1 cellular context compared by ENCODE assay signal in genomic region chr1:204506969-204507316, GRCh38.
TF ChIP-seq lines count a peak whose summit lies in the region.

No MANE protein-coding gene starts in this region.

TF ChIP-seq in HepG2, 621 proteins besides CTCF, POLR2A, EP300 and RAD21 (continued from another document and continues in another):
- TF ChIP-seq HMGXB4 (CRISPR knock-in tag; IDR thresholded peaks at IDR 0.05; ENCODE audit: borderline replicate concordance in 1 of 2, low read depth in 1 of 2) (peak; percentile 94 to 98), ZKSCAN1 (IDR thresholded peaks at IDR 0.05; ENCODE audit: low read length) (0 out of 2 replicates have a peak, but pooled peaks have one; percentile 53), ZSCAN12 (CRISPR knock-in tag; IDR thresholded peaks at IDR 0.05) (no peak), SP140L (CRISPR knock-in tag; IDR thresholded peaks at IDR 0.05; ENCODE audit: borderline replicate concordance) (peak; percentile 82; the same call in 1 of the 2 replicates), WIZ (CRISPR knock-in tag; IDR thresholded peaks at IDR 0.05) (no peak), SALL1 (CRISPR knock-in tag; IDR thresholded peaks at IDR 0.05) (peak; percentile 40; the same call in 1 of the 2 replicates), GATA4 (IDR thresholded peaks at IDR 0.05; ENCODE audit: borderline replicate concordance, low read depth) (no peak), SAP130 (CRISPR knock-in tag; IDR thresholded peaks at IDR 0.05; ENCODE audit: low read depth) (peak; percentile 62), ZNF577 (CRISPR knock-in tag; IDR thresholded peaks at IDR 0.05; ENCODE audit: borderline replicate concordance, low read depth) (no peak), ZNF674 (CRISPR knock-in tag; IDR thresholded peaks at IDR 0.05; ENCODE audit: low read depth) (no peak), RBM39 (IDR thresholded peaks at IDR 0.05; ENCODE audit: low read depth, low read length, poor library complexity, severe bottlenecking) (no peak), ZNF337 (CRISPR knock-in tag; IDR thresholded peaks at IDR 0.05; ENCODE audit: borderline replicate concordance, low read depth) (peak; percentile 40; the same call in 1 of the 2 replicates), MLLT10 (CRISPR knock-in tag; IDR thresholded peaks at IDR 0.05) (no peak), FOXJ3 (CRISPR knock-in tag; IDR thresholded peaks at IDR 0.05; ENCODE audit: borderline replicate concordance) (no peak), FOSL2 (CRISPR knock-in tag; IDR thresholded peaks at IDR 0.05) (peak; percentile 70), HOMEZ (CRISPR knock-in tag; IDR thresholded peaks at IDR 0.05; ENCODE audit: low read depth) (peak; percentile 40; the same call in 1 of the 2 replicates), XRCC5 (optimal IDR thresholded peaks at IDR 0.05; ENCODE audit: low read length) (no peak), MAZ (IDR thresholded peaks at IDR 0.05; ENCODE audit: borderline replicate concordance, low read depth, low read length) (no peak), MAZ (CRISPR knock-in tag; IDR thresholded peaks at IDR 0.05; ENCODE audit: low read depth) (peak; percentile 44; the same call in 1 of the 2 replicates), YEATS4 (CRISPR knock-in tag; IDR thresholded peaks at IDR 0.05; ENCODE audit: borderline replicate concordance) (no peak), NR2F1 (CRISPR knock-in tag; IDR thresholded peaks at IDR 0.05) (no peak; a peak in 1 of 4 replicates), CREB1 (IDR thresholded peaks at IDR 0.05) (no peak), CREB1 (CRISPR knock-in tag; IDR thresholded peaks at IDR 0.05) (peak; percentile 59; the same call in 1 of the 2 replicates), KLF9 (CRISPR knock-in tag; IDR thresholded peaks at IDR 0.05; ENCODE audit: low read depth) (peak; percentile 37; the same call in 1 of the 2 replicates), CBX5 (CRISPR knock-in tag; IDR thresholded peaks at IDR 0.05; ENCODE audit: borderline replicate concordance) (peak; percentile 76), CC2D1A (CRISPR knock-in tag; IDR thresholded peaks at IDR 0.05) (no peak), THRA (CRISPR knock-in tag; IDR thresholded peaks at IDR 0.05; ENCODE audit: borderline replicate concordance) (peak; percentile 59; the same call in 1 of the 2 replicates), SMAD3 (CRISPR knock-in tag; IDR thresholded peaks at IDR 0.05) (peak; percentile 81; the same call in 1 of the 2 replicates), GFI1 (CRISPR knock-in tag; IDR thresholded peaks at IDR 0.05; ENCODE audit: borderline replicate concordance) (no peak), ZNF792 (CRISPR knock-in tag; IDR thresholded peaks at IDR 0.05) (peak; percentile 66; the same call in 1 of the 2 replicates), KAT8 (CRISPR knock-in tag; IDR thresholded peaks at IDR 0.05) (peak; percentile 64), SRF (IDR thresholded peaks at IDR 0.05; ENCODE audit: low read depth, low read length) (no peak), ZNF432 (CRISPR knock-in tag; IDR thresholded peaks at IDR 0.05; ENCODE audit: borderline replicate concordance) (no peak), ARID3A (IDR thresholded peaks at IDR 0.05; ENCODE audit: low read depth, low read length) (no peak), CBX1 (IDR thresholded peaks at IDR 0.05; ENCODE audit: low read depth) (no peak), ZNF234 (CRISPR knock-in tag; conservative IDR thresholded peaks at IDR 0.05) (no peak; the same call in 1 of the 2 replicates), MEIS2 (CRISPR knock-in tag; IDR thresholded peaks at IDR 0.05) (no peak), U2AF1 (optimal IDR thresholded peaks at IDR 0.05; ENCODE audit: low read depth, low read length) (no peak), CCDC6 (CRISPR knock-in tag; IDR thresholded peaks at IDR 0.05) (no peak), ZNF816 (CRISPR knock-in tag; IDR thresholded peaks at IDR 0.05; ENCODE audit: borderline replicate concordance) (peak; percentile 79; the same call in 1 of the 2 replicates), ZNF441 (CRISPR knock-in tag; IDR thresholded peaks at IDR 0.05; ENCODE audit: borderline replicate concordance) (0 out of 2 replicates have a peak, but pooled peaks have one; percentile 33), ZNF501 (CRISPR knock-in tag; IDR thresholded peaks at IDR 0.05) (no peak), ARID2 (CRISPR knock-in tag; IDR thresholded peaks at IDR 0.05; ENCODE audit: borderline replicate concordance) (no peak), MAFG (CRISPR knock-in tag; IDR thresholded peaks at IDR 0.05) (no peak), ZKSCAN5 (CRISPR knock-in tag; IDR thresholded peaks at IDR 0.05) (no peak)
- TF ChIP-seq, protein P1, sequence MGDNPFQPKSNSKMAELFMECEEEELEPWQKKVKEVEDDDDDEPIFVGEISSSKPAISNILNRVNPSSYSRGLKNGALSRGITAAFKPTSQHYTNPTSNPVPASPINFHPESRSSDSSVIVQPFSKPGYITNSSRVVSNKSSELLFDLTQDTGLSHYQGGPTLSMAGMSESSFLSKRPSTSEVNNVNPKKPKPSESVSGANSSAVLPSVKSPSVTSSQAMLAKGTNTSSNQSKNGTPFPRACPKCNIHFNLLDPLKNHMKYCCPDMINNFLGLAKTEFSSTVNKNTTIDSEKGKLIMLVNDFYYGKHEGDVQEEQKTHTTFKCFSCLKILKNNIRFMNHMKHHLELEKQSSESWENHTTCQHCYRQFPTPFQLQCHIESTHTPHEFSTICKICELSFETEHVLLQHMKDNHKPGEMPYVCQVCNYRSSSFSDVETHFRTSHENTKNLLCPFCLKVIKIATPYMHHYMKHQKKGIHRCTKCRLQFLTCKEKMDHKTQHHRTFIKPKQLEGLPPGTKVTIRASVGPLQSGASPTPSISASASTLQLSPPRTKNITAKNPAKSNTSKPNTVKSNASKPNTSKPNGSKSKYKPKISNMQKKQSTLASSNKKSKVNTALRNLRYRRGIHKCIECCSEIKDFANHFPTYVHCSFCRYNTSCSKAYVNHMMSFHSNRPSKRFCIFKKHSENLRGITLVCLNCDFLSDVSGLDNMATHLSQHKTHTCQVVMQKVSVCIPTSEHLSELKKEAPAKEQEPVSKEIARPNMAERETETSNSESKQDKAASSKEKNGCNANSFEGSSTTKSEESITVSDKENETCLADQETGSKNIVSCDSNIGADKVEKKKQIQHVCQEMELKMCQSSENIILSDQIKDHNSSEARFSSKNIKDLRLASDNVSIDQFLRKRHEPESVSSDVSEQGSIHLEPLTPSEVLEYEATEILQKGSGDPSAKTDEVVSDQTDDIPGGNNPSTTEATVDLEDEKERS (CRISPR knock-in tag; IDR thresholded peaks at IDR 0.05) = no peak
- TF ChIP-seq, protein P2, sequence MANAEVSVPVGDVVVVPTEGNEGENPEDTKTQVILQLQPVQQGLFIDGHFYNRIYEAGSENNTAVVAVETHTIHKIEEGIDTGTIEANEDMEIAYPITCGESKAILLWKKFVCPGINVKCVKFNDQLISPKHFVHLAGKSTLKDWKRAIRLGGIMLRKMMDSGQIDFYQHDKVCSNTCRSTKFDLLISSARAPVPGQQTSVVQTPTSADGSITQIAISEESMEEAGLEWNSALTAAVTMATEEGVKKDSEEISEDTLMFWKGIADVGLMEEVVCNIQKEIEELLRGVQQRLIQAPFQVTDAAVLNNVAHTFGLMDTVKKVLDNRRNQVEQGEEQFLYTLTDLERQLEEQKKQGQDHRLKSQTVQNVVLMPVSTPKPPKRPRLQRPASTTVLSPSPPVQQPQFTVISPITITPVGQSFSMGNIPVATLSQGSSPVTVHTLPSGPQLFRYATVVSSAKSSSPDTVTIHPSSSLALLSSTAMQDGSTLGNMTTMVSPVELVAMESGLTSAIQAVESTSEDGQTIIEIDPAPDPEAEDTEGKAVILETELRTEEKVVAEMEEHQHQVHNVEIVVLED (CRISPR knock-in tag; IDR thresholded peaks at IDR 0.05; ENCODE audit: borderline replicate concordance) = no peak
- TF ChIP-seq, protein P3, sequence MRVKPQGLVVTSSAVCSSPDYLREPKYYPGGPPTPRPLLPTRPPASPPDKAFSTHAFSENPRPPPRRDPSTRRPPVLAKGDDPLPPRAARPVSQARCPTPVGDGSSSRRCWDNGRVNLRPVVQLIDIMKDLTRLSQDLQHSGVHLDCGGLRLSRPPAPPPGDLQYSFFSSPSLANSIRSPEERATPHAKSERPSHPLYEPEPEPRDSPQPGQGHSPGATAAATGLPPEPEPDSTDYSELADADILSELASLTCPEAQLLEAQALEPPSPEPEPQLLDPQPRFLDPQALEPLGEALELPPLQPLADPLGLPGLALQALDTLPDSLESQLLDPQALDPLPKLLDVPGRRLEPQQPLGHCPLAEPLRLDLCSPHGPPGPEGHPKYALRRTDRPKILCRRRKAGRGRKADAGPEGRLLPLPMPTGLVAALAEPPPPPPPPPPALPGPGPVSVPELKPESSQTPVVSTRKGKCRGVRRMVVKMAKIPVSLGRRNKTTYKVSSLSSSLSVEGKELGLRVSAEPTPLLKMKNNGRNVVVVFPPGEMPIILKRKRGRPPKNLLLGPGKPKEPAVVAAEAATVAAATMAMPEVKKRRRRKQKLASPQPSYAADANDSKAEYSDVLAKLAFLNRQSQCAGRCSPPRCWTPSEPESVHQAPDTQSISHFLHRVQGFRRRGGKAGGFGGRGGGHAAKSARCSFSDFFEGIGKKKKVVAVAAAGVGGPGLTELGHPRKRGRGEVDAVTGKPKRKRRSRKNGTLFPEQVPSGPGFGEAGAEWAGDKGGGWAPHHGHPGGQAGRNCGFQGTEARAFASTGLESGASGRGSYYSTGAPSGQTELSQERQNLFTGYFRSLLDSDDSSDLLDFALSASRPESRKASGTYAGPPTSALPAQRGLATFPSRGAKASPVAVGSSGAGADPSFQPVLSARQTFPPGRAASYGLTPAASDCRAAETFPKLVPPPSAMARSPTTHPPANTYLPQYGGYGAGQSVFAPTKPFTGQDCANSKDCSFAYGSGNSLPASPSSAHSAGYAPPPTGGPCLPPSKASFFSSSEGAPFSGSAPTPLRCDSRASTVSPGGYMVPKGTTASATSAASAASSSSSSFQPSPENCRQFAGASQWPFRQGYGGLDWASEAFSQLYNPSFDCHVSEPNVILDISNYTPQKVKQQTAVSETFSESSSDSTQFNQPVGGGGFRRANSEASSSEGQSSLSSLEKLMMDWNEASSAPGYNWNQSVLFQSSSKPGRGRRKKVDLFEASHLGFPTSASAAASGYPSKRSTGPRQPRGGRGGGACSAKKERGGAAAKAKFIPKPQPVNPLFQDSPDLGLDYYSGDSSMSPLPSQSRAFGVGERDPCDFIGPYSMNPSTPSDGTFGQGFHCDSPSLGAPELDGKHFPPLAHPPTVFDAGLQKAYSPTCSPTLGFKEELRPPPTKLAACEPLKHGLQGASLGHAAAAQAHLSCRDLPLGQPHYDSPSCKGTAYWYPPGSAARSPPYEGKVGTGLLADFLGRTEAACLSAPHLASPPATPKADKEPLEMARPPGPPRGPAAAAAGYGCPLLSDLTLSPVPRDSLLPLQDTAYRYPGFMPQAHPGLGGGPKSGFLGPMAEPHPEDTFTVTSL (CRISPR knock-in tag; IDR thresholded peaks at IDR 0.05; ENCODE audit: borderline replicate concordance) = no peak
- TF ChIP-seq, protein P4, sequence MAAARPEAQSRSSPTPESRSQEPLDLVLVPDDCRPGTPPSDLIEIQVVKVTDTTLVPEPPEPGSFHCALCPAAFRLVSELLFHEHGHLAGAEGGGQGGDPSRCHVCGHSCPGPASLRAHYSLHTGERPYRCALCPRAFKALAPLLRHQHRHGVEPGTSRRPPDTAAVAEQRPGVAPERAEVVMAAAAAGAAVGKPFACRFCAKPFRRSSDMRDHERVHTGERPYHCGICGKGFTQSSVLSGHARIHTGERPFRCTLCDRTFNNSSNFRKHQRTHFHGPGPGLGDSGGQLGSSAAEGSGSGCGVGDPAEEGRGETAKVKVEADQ (CRISPR knock-in tag; IDR thresholded peaks at IDR 0.05; ENCODE audit: borderline replicate concordance) = no peak
- TF ChIP-seq, protein P5, sequence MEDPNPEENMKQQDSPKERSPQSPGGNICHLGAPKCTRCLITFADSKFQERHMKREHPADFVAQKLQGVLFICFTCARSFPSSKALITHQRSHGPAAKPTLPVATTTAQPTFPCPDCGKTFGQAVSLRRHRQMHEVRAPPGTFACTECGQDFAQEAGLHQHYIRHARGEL (CRISPR knock-in tag; IDR thresholded peaks at IDR 0.05) = no peak
